ENCODE assay signal across 8 cellular contexts in genomic region chr17:27559996-27560481, GRCh38.
DNase-seq lines count a peak whose midpoint lies in the region; ATAC-seq and TF ChIP-seq lines count a peak whose summit lies in the region.

No MANE protein-coding gene starts in this region.

- intact Hi-C loops in CD4-positive, alpha-beta T cell (cut with DNase I, micrococcal nuclease) = no loop called here

- TF ChIP-seq CTCF in CD4-positive, alpha-beta T cell (IDR thresholded peaks at IDR 0.05) = no peak

- H3K4me1 Mint-ChIP-seq in CD4-positive, alpha-beta T cell (ENCODE audit: low read depth) = peaks cover 15% of the 10 kb centered on the region

- no peaks in the 10 kb centered on the region for H3K27me3 ChIP-seq in SJCRH30
- H3K27me3 ChIP-seq in CD4-positive, alpha-beta T cell (ENCODE audit: control insufficient read depth, insufficient read depth, low read length) = no peaks in the 10 kb centered on the region

- peaks cover 21% of the 10 kb centered on the region for H3K4me1 ChIP-seq in SJCRH30

- H3K4me3 Mint-ChIP-seq in CD4-positive, alpha-beta T cell = no peak overlapping the region

- peaks cover 7% of the 10 kb centered on the region; the same call in 1 of the 2 replicates for H3K36me3 ChIP-seq in SJCRH30

- peaks cover 20% of the 10 kb centered on the region for H3K36me3 Mint-ChIP-seq in CD4-positive, alpha-beta T cell (ENCODE audit: low read depth)

- no peak overlapping the region for H3K27ac Mint-ChIP-seq in CD4-positive, alpha-beta T cell

- no peaks in the 10 kb centered on the region for H3K9me3 ChIP-seq in SJCRH30 (replicated peaks)
- no peaks in the 10 kb centered on the region for H3K9me3 ChIP-seq in CD4-positive, alpha-beta T cell (ENCODE audit: control insufficient read depth, low read length)

- no peaks in the 10 kb centered on the region for H3K27me3 Mint-ChIP-seq in CD4-positive, alpha-beta T cell

- no peaks in the 10 kb centered on the region for H3K9me3 Mint-ChIP-seq in CD4-positive, alpha-beta T cell

- peak overlapping the region; percentile 92 for H3K27ac ChIP-seq in SJCRH30
- no peak overlapping the region for H3K27ac ChIP-seq in CD4-positive, alpha-beta T cell (ENCODE audit: low read depth, low read length)

- peak; percentile 82 for DNase-seq in EL
- peak; percentile 87 to 96 for DNase-seq in SJCRH30
- DNase-seq in glomerular visceral epithelial cell (ENCODE audit: extremely low spot score) = peak; percentile 91
- peak; percentile 86 for DNase-seq in skeletal muscle cell (ENCODE audit: low read depth)
- no peak for DNase-seq in CD4-positive, alpha-beta T cell
- DNase-seq in NCI-H82 treated with DMSO at 0.1 percent for 48 hours (lab: John Stamatoyannopoulos, UW; ENCODE audit: unreplicated experiment) = no peak
- DNase-seq in HEK293T (ENCODE audit: extremely low spot score) = no peak

- ATAC-seq in HG03039 (IDR thresholded peaks at IDR 0.05; ENCODE audit: unreplicated experiment) = no peak
- ATAC-seq in CD4-positive, alpha-beta T cell (ENCODE audit: poor library complexity) = no peak

- H3K4me3 ChIP-seq in SJCRH30 = peak overlapping the region; percentile 57
- H3K4me3 ChIP-seq in skeletal muscle cell (ENCODE audit: low read depth, low read length) = peak overlapping the region; percentile 17

- CTCF ChIA-PET in CD4-positive, alpha-beta T cell (lab: Charles Lee) = no interaction called here
- CTCF ChIA-PET in HEK293T (lab: Yijun Ruan, JAX) = interaction anchor here (1.2 to 1.6 kb wide), 2 partner anchors 9 to 15 kb away, joined by 4 to 8 read pairs; no protein-coding TSS in a partner anchor

- POLR2A ChIA-PET in CD4-positive, alpha-beta T cell (lab: Charles Lee) = no interaction called here
- POLR2A ChIA-PET in HEK293T (lab: Yijun Ruan, JAX) = interaction anchor here (1.0 kb wide), 1 partner anchor 20 kb away, joined by 4 read pairs; no protein-coding TSS in a partner anchor

TF ChIP-seq in HEK293T, 16 proteins besides CTCF, POLR2A, EP300 and RAD21:
- TF ChIP-seq HDGF (IDR thresholded peaks at IDR 0.05; ENCODE audit: borderline replicate concordance) = no peak
- TF ChIP-seq SP1 (IDR thresholded peaks at IDR 0.05) = no peak

Comparison
In these comparisons a context has a peak if more than half of its experiments do, and no peak if none do; other contexts are left out.
1. DNase-seq: peak in EL (single experiment), SJCRH30 (2 of 2), glomerular visceral epithelial cell (single experiment) and skeletal muscle cell (single experiment); none in CD4-positive, alpha-beta T cell (0 of 10), NCI-H82 treated with DMSO at 0.1 percent for 48 hours (single experiment) and HEK293T (single experiment).